Comparison of ENCODE assay signal across 19 cellular contexts in the genomic region with DNA sequence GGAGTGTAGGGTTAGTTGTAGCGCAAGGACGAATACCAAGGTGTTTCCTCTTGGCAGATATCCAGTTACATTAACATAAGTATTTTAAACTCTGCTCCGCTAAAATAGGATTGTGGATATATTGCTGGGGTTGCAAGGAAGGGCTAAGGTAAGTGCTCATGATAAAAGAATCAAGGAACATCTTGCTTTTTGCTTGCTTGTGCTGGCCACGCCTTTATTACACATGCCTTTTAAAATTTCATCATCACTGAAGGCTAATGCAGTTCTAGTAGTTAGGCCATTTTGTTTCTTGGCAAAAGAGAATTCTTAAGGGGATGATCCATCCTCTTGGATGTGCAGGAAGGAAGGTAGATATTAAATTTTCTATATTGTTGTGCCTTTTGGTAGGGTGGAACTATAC.
"Had no signal": no experiment of that assay in that cellular context is flagged by ENCODE, and none has a peak within 500 bp of the region (broad histone marks: within the 10 kb centered on the region; RNA-seq: fewer than 3 reads in every experiment).

No MANE protein-coding gene starts in this region.

- H3K27ac Mint-ChIP-seq: activated B cell treated with CpG ODN at 0.5 μM for 24 hours; activated CD4-positive, alpha-beta T cell treated with anti-CD3 and anti-CD28 coated beads, Interleukin-2, amount 10 ng/mL, durations not matched to agents 24 days and 14 days; activated naive CD8-positive, alpha-beta T cell treated with anti-CD3 and anti-CD28 coated beads, Interleukin-2, amount 10 ng/mL, durations not matched to agents 7 days and 5 days; memory B cell; natural killer cell; stimulated activated naive B cell treated with anti-CD40 and anti-IgM and Interleukin-4, amounts not matched to agents 10 μg/mL and 1 μg/mL and 100 μg/mL, for 72 hours had no signal

- H3K9me3 ChIP-seq: left ventricle myocardium inferior, right atrium auricular region, transverse colon had no signal

- H3K4me3 Mint-ChIP-seq: activated B cell treated with CpG ODN at 0.5 μM for 24 hours; activated CD4-positive, alpha-beta T cell treated with anti-CD3 and anti-CD28 coated beads, Interleukin-2, amount 10 ng/mL, durations not matched to agents 24 days and 14 days; activated naive CD8-positive, alpha-beta T cell treated with anti-CD3 and anti-CD28 coated beads, Interleukin-2, amount 10 ng/mL, durations not matched to agents 7 days and 5 days; memory B cell; natural killer cell; stimulated activated naive B cell treated with anti-CD40 and anti-IgM and Interleukin-4, amounts not matched to agents 10 μg/mL and 1 μg/mL and 100 μg/mL, for 72 hours had no signal

- H3K9me3 Mint-ChIP-seq: activated B cell treated with CpG ODN at 0.5 μM for 24 hours; activated CD4-positive, alpha-beta T cell treated with anti-CD3 and anti-CD28 coated beads, Interleukin-2, amount 10 ng/mL, durations not matched to agents 24 days and 14 days; activated naive CD8-positive, alpha-beta T cell treated with anti-CD3 and anti-CD28 coated beads, Interleukin-2, amount 10 ng/mL, durations not matched to agents 7 days and 5 days; memory B cell; natural killer cell; stimulated activated naive B cell treated with anti-CD40 and anti-IgM and Interleukin-4, amounts not matched to agents 10 μg/mL and 1 μg/mL and 100 μg/mL, for 72 hours had no signal

- H3K27me3 Mint-ChIP-seq: activated B cell treated with CpG ODN at 0.5 μM for 24 hours had no signal

- DNase-seq: activated B cell treated with CpG ODN at 0.5 μM for 24 hours; activated CD4-positive, alpha-beta T cell treated with anti-CD3 and anti-CD28 coated beads, Interleukin-2, amount 10 ng/mL, durations not matched to agents 24 days and 14 days; activated CD8-positive, alpha-beta memory T cell treated with anti-CD3 and anti-CD28 coated beads for 24 hours; activated naive CD4-positive, alpha-beta T cell; activated naive CD8-positive, alpha-beta T cell treated with anti-CD3 and anti-CD28 coated beads, Interleukin-2, amount 10 ng/mL, durations not matched to agents 7 days and 5 days; brain microvascular endothelial cell; cerebellar nuclear complex; effector CD8-positive, alpha-beta T cell; left ventricle myocardium inferior; natural killer cell; posterior cingulate gyrus; stimulated activated CD4-positive, alpha-beta T cell treated with anti-CD3 and anti-CD28 coated beads, Interleukin-15, amount 100 ng/mL, for 24 hours; stimulated activated CD4-positive, alpha-beta T cell treated with anti-CD3 and anti-CD28 coated beads, Interleukin-4, amount 100 ng/mL, for 1 hour; stimulated activated naive B cell treated with anti-CD40 and anti-IgM and Interleukin-4, amounts not matched to agents 10 μg/mL and 1 μg/mL and 100 μg/mL, for 72 hours; substantia nigra; T-helper 2 cell; transverse colon had no signal

- H3K36me3 Mint-ChIP-seq: activated naive CD8-positive, alpha-beta T cell treated with anti-CD3 and anti-CD28 coated beads, Interleukin-2, amount 10 ng/mL, durations not matched to agents 7 days and 5 days; memory B cell; natural killer cell; stimulated activated naive B cell treated with anti-CD40 and anti-IgM and Interleukin-4, amounts not matched to agents 10 μg/mL and 1 μg/mL and 100 μg/mL, for 72 hours had no signal

- H3K4me3 ChIP-seq: left ventricle myocardium inferior, right atrium auricular region, transverse colon had no signal

- H3K27ac ChIP-seq: brain microvascular endothelial cell, left ventricle myocardium inferior, right atrium auricular region, transverse colon had no signal

- H3K36me3 ChIP-seq: brain microvascular endothelial cell, left ventricle myocardium inferior, right atrium auricular region, transverse colon had no signal

- H3K27me3 ChIP-seq: brain microvascular endothelial cell, right atrium auricular region, transverse colon had no signal

- ATAC-seq: natural killer cell; stimulated activated naive B cell treated with anti-CD40 and anti-IgM and Interleukin-4, amounts not matched to agents 10 μg/mL and 1 μg/mL and 100 μg/mL, for 72 hours had no signal
